22 cellular contexts compared by ENCODE assay signal in the genomic region with DNA sequence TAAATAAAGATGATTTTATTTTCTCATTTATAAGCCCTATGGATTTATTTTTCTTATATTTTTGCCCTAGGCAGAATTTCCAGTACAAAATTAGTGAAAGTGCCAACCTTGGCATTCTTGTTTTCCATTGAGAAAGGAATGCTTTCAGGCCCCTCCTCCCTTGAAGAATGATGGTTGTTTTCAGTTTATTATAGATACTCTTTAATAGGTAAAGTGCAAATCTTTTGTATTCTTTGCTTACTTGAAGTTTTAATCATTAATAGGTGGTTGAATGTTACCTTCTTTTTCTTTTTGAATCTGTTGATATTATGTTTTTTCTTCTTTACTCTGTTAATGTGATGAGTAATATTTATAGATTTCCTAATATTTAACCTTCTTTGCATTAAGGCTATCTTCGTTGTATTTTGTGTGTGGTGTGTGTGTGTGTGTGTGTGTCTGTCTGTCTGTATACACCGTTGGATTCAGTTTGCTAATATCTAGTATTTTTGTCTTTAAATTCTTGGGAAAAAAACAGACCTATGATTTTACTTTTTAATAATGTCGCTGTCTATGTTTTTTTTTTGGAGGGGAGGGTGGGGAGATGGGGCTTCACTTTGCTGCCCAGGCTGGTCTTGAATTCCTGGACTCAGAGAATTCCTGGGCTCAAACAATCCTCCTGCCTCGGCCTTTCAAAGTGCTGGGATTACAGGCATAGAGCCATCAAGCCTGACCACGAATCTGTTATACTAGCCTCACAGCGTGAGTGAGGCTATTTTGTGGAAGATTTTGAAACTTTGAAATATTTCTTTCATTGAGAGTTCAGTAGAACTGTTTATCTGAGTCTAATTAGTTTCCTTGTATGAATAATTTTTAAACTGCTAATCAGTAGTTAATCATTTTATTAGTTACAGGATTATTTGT. TPM values are rescaled to one million over a fixed set of nuclear protein-coding genes. Genes with fewer than 3 reads are reported as not detected.
DNase-seq lines count a peak whose midpoint lies in the region; ATAC-seq, FAIRE-seq and TF ChIP-seq lines count a peak whose summit lies in the region.
"Had no signal": no experiment of that assay in that cellular context is flagged by ENCODE, and none has a peak within 500 bp of the region (broad histone marks: within the 10 kb centered on the region; RNA-seq: fewer than 3 reads in every experiment).

No MANE protein-coding gene starts in this region.

- no peak overlapping the region for H3K4me2 ChIP-seq in fibroblast of lung (ENCODE audit: extremely low read depth, insufficient read depth, low read length)
- H3K4me2 ChIP-seq: neural progenitor cell had no signal

- no peak overlapping the region for H3K9ac ChIP-seq in fibroblast of lung (ENCODE audit: insufficient read depth, low read length)
- H3K9ac ChIP-seq: neural progenitor cell had no signal

- intact Hi-C loops in Calu3 (cut with micrococcal nuclease; ENCODE audit: unreplicated experiment) (no loop called here), Panc1 (cut with micrococcal nuclease; ENCODE audit: unreplicated experiment) (no loop called here), pancreas (cut with DNase I) (no loop called here)

- TF ChIP-seq CTCF in Calu3 (IDR thresholded peaks at IDR 0.05; ENCODE audit: unreplicated experiment) (no peak), Panc1 (IDR thresholded peaks at IDR 0.05) (no peak), fibroblast of lung (conservative IDR thresholded peaks at IDR 0.05 in 1 of 2, IDR thresholded peaks at IDR 0.05 in 1 of 2; ENCODE audit: low read depth in 1 of 2, low read length in 2 of 2) (no peak), pancreas (IDR thresholded peaks at IDR 0.05) (no peak)

- ATAC-seq in Panc1 (no peak), pancreas (peak; percentile 23 to 39 (median 30)), HG02885 (IDR thresholded peaks at IDR 0.05; ENCODE audit: poor library complexity, unreplicated experiment) (no peak)
- ATAC-seq: foreskin keratinocyte, left colon had no signal

- H3K27me3 Mint-ChIP-seq in Calu3 (ENCODE audit: unreplicated experiment): no peaks in the 10 kb centered on the region

- H3K4me1 ChIP-seq in Panc1 (ENCODE audit: control insufficient read depth, insufficient read depth, low read length) (peaks cover 59% of the 10 kb centered on the region), fibroblast of lung (ENCODE audit: control insufficient read depth, extremely low read depth, insufficient read depth, low read length) (peaks cover 6% of the 10 kb centered on the region), pancreas (peaks cover 2 to 14% (median 8%) of the 10 kb centered on the region in 3 donors)
- H3K4me1 ChIP-seq: foreskin keratinocyte, neural progenitor cell had no signal

- H3K9me3 ChIP-seq in Panc1 (ENCODE audit: control insufficient read depth, insufficient read depth, low read depth, low read length) (no peaks in the 10 kb centered on the region), fibroblast of lung (ENCODE audit: control insufficient read depth, insufficient read depth, low read depth, low read length) (no peaks in the 10 kb centered on the region), pancreas (no peaks in the 10 kb centered on the region)
- H3K9me3 ChIP-seq: ascending aorta, SJSA1 had no signal

- no peak overlapping the region for H2AFZ ChIP-seq in fibroblast of lung (ENCODE audit: low read length)
- H2AFZ ChIP-seq: neural progenitor cell had no signal

- POLR2A ChIA-PET in Panc1 (lab: Charles Lee): no interaction called here

- CTCF ChIA-PET in Calu3 (lab: Charles Lee): interaction anchor here (0.6 kb wide), 1 partner anchor 497 kb away, joined by 7 read pairs; no protein-coding TSS in a partner anchor
- CTCF ChIA-PET in Panc1 (lab: Charles Lee): no interaction called here

- no peaks in the 10 kb centered on the region for H4K20me1 ChIP-seq in fibroblast of lung (ENCODE audit: control insufficient read depth, extremely low read depth, insufficient read depth, low read length)

- H3K9me3 Mint-ChIP-seq in Calu3 (ENCODE audit: low read depth, unreplicated experiment): no peaks in the 10 kb centered on the region
- H3K9me3 Mint-ChIP-seq: neural progenitor cell had no signal

- BruUV-seq in Calu3 (replicated peaks; lab: Mats Ljungman, UMichigan) (no TSS peak), Panc1 (replicated peaks; lab: Mats Ljungman, UMichigan) (no TSS peak)

- in situ Hi-C loops in Panc1 (cut with HindIII; ENCODE audit: low pct_unique_long_range_greater_than_20kb, low sequenced_read_pairs): no loop called here

- peaks cover 23% of the 10 kb centered on the region for H3K4me1 Mint-ChIP-seq in Calu3 (ENCODE audit: low read depth, unreplicated experiment)

- H3K27ac Mint-ChIP-seq in Calu3 (ENCODE audit: unreplicated experiment): peak overlapping the region; percentile 37
- H3K27ac Mint-ChIP-seq: neural progenitor cell had no signal

- DNase-seq in Calu3 (no peak), Panc1 (ENCODE audit: low read depth, low spot score) (no peak), fibroblast of lung (ENCODE audit: low read depth in 2 of 2) (peak; percentile 50 to 74), pancreas (no peak), cerebellar nuclear complex (lab: John Stamatoyannopoulos, UW) (no peak)
- no peak for DNase-seq in activated CD8-positive, alpha-beta memory T cell treated with anti-CD3 and anti-CD28 coated beads, Interleukin-2, amount 50 U/mL, for 48 hours
- no peak for DNase-seq in activated effector memory CD4-positive, alpha-beta T cell treated with anti-CD3 and anti-CD28 coated beads, Interleukin-2, amount 50 U/mL, for 16 hours
- DNase-seq: activated CD4-positive, alpha-beta T cell treated with anti-CD3 and anti-CD28 coated beads, Interleukin-2, amount 50 U/mL, for 4 hours; activated naive CD4-positive, alpha-beta T cell; AML-193; foreskin keratinocyte; left colon; NCI-H1105 treated with DMSO at 0.1 percent for 48 hours; retina; stimulated activated CD4-positive, alpha-beta T cell treated with anti-CD3 and anti-CD28 coated beads, Interleukin-15, amount 100 ng/mL, for 24 hours; T-helper 2 cell; WERI-Rb-1 had no signal

- H3K36me3 ChIP-seq in Panc1 (ENCODE audit: control insufficient read depth, insufficient read depth, low read length): no peaks in the 10 kb centered on the region
- H3K36me3 ChIP-seq in fibroblast of lung (ENCODE audit: control insufficient read depth, insufficient read depth, low read length): no peaks in the 10 kb centered on the region
- no peaks in the 10 kb centered on the region for H3K36me3 ChIP-seq in pancreas
- H3K36me3 ChIP-seq: ascending aorta, neural progenitor cell, SJSA1, WERI-Rb-1 had no signal

- H3K27me3 ChIP-seq in Panc1 (ENCODE audit: control insufficient read depth, insufficient read depth, low read length) (no peaks in the 10 kb centered on the region), fibroblast of lung (ENCODE audit: control insufficient read depth, insufficient read depth, low read length) (no peaks in the 10 kb centered on the region), pancreas (no peaks in the 10 kb centered on the region)
- H3K27me3 ChIP-seq: ascending aorta, foreskin keratinocyte, neural progenitor cell, SJSA1 had no signal

- WGBS in pancreas, 2 donors: 55 to 59% methylated on average over 6 of the region's 6 CpGs

- peaks cover 92% of the 10 kb centered on the region for H3K79me2 ChIP-seq in fibroblast of lung (ENCODE audit: control insufficient read depth, insufficient read depth, low read length)

- no peak for FAIRE-seq in pancreas (lab: Jason Lieb, UNC)

- H3K4me3 ChIP-seq in Panc1 (ENCODE audit: low read depth in 2 of 2, low read length in 2 of 2): no peak overlapping the region
- H3K4me3 ChIP-seq in fibroblast of lung (replicated peaks in 1 of 4; ENCODE audit: control extremely low read depth in 1 of 4, insufficient read depth in 1 of 4, low read depth in 3 of 4, low read length in 4 of 4): no peak overlapping the region
- H3K4me3 ChIP-seq in pancreas: no peak overlapping the region
- H3K4me3 ChIP-seq: ascending aorta, coronary artery, neural progenitor cell, SJSA1 had no signal

- no peaks in the 10 kb centered on the region for H3K36me3 Mint-ChIP-seq in Calu3 (ENCODE audit: insufficient read depth, unreplicated experiment)

- H3K27ac ChIP-seq in Panc1 (ENCODE audit: low read length) (peak overlapping the region; percentile 76), fibroblast of lung (ENCODE audit: insufficient read depth, low read length) (no peak overlapping the region), pancreas (peak overlapping the region in 3 of 4 donors; percentile 9 to 30 (median 13))
- H3K27ac ChIP-seq: ascending aorta, coronary artery, foreskin keratinocyte, neural progenitor cell, SJSA1, WERI-Rb-1 had no signal

- peak overlapping the region; percentile 39 for H3K4me3 Mint-ChIP-seq in Calu3 (ENCODE audit: low read depth, unreplicated experiment)
- H3K4me3 Mint-ChIP-seq: neural progenitor cell had no signal

RNA-seq across cellular contexts. Expression of a gene that starts 13.5 kb away (rescaled TPM):
- total RNA-seq in Calu3 (2022): 28.3 and 29.3 TPM in 2 replicates
- total RNA-seq in Panc1 (2021; ENCODE audit: unreplicated experiment): 26.8 TPM
- polyA plus RNA-seq in Panc1 (2012; ENCODE audit: insufficient read length): 10.4 TPM
- total RNA-seq in fibroblast of lung: 17.5 and 30.2 TPM in 2 replicates
- polyA plus RNA-seq in fibroblast of lung: 18.9 and 23.8 TPM in 2 replicates
- polyA plus RNA-seq in fibroblast of lung (2012): 14.2 and 14.3 TPM in 2 replicates
- 35.2 and 51.6 TPM in 2 replicates for polyA minus RNA-seq in fibroblast of lung (ENCODE audit: low replicate concordance)
- total RNA-seq in pancreas: 10 to 100 TPM in 2 of 6 donors, 1 to 10 TPM in 4; 6.7 to 13.3 (median 8.8) TPM
- 1 to 10 TPM; 2.5 to 4.7 TPM for polyA plus RNA-seq in pancreas

Comparison
In these comparisons a context has a peak if more than half of its experiments do, and no peak if none do; other contexts are left out.
1. DNase-seq: peak in fibroblast of lung (2 of 2); none in Calu3 (single experiment), Panc1 (single experiment), pancreas (0 of 6), cerebellar nuclear complex (0 of 2), activated CD8-positive, alpha-beta memory T cell treated with anti-CD3 and anti-CD28 coated beads, Interleukin-2, amount 50 U/mL, for 48 hours (single experiment) and activated effector memory CD4-positive, alpha-beta T cell treated with anti-CD3 and anti-CD28 coated beads, Interleukin-2, amount 50 U/mL, for 16 hours (single experiment).
2. ATAC-seq: peak in pancreas (4 of 4); none in Panc1 (single experiment) and HG02885 (single experiment).